In the genomic region with DNA sequence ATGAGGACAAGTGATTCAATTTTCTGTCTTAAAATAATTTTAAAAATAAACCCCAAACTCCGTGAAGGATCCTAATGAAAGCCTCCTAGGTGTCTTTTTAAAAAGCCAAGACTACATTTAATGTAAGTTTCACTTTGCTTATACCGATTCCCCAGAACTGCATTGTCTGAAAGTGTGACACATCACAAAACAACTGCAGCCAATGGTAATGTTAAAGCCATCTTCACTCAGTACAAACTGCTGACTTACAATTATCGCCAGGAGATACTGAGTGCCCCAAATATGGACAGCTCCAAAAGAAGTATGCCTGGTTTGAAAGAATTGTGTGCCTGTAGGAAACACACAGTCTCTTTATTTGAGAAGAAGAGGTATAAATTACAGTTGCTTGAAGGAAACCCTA, we compare ENCODE assay signal across 7 cellular contexts.
"Had no signal": no experiment of that assay in that cellular context is flagged by ENCODE, and none has a peak within 500 bp of the region (broad histone marks: within the 10 kb centered on the region; RNA-seq: fewer than 3 reads in every experiment).

No MANE protein-coding gene starts in this region.

- H3K27ac ChIP-seq: HL-60 had no signal

- H3K4me3 ChIP-seq: K562 had no signal

- DNase-seq: IMR-90, KBM-7, KG1 had no signal

- ATAC-seq: HepG2, K562 had no signal

- FAIRE-seq: HepG2, HTR-8/SVneo, K562 had no signal
